In genomic region chr1:155896476-155896875, GRCh38 we compare ENCODE assay signal across 3 cellular contexts. TPM values are rescaled to one million over a fixed set of nuclear protein-coding genes. Genes with fewer than 3 reads are reported as not detected.
"Had no signal": no experiment of that assay in that cellular context is flagged by ENCODE, and none has a peak within 500 bp of the region (broad histone marks: within the 10 kb centered on the region; RNA-seq: fewer than 3 reads in every experiment).

No MANE protein-coding gene starts in this region.

RNA-seq across cellular contexts. Expression of gene RXFP4, which starts 45.0 kb away (rescaled TPM):
- total RNA-seq: LHCN-M2, MCF 10A, NCI-H460 had no signal
